ENCODE assay signal across 23 cellular contexts in the genomic region with DNA sequence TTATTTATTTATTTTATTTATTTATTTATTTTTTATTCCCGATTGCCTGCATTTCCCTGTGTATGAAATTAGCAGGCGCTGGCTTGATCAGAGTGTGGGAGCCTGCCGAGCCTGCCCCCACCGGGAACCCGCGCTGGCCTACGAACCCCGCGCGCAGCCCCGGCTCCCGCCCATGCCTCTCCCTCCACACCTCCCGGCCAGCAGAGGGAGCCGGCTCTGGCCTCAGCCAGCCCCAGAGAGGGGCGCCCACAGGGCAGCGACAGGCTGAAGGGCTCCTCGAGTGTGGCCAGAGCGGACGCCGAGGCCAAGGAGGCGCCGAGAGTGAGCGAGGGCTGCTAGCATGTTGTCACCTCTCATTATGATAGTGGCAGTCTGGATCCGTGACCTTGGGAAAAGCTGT.
"Had no signal": no experiment of that assay in that cellular context is flagged by ENCODE, and none has a peak within 500 bp of the region (broad histone marks: within the 10 kb centered on the region; RNA-seq: fewer than 3 reads in every experiment).

No MANE protein-coding gene starts in this region.

- H3K27me3 ChIP-seq: adrenal gland, colonic mucosa, esophagus squamous epithelium, upper lobe of right lung had no signal

- H3K4me3 Mint-ChIP-seq: activated naive CD8-positive, alpha-beta T cell; activated T-helper 17 cell treated with anti-CD3 and anti-CD28 coated beads, Interleukin-2, amount 50 U/mL, for 72 hours; effector memory CD8-positive, alpha-beta T cell; natural killer cell treated with Interleukin-12 subunit alpha and Interleukin-12 subunit beta and Interleukin-15 and Interleukin-18, amount 100 ng/mL, for 72 hours; T-helper 2 cell treated with Interferon-gamma antibody and Interleukin-4, amounts not matched to agents 5 μg/mL and 100 μg/mL, for 36 hours had no signal

- ATAC-seq: activated T-helper 17 cell treated with anti-CD3 and anti-CD28 coated beads, Interleukin-2, amount 50 U/mL, for 72 hours; effector memory CD8-positive, alpha-beta T cell; gastroesophageal sphincter; left cardiac atrium; natural killer cell treated with Interleukin-12 subunit alpha and Interleukin-12 subunit beta and Interleukin-15 and Interleukin-18, amount 100 ng/mL, for 72 hours; upper lobe of right lung had no signal

- H3K4me1 ChIP-seq: adrenal gland, colonic mucosa, gastroesophageal sphincter, upper lobe of right lung had no signal

- H3K27ac Mint-ChIP-seq: activated naive CD8-positive, alpha-beta T cell; activated T-helper 17 cell treated with anti-CD3 and anti-CD28 coated beads, Interleukin-2, amount 50 U/mL, for 72 hours; effector memory CD8-positive, alpha-beta T cell; natural killer cell treated with Interleukin-12 subunit alpha and Interleukin-12 subunit beta and Interleukin-15 and Interleukin-18, amount 100 ng/mL, for 72 hours; progenitor cell of endocrine pancreas; T-helper 2 cell treated with Interferon-gamma antibody and Interleukin-4, amounts not matched to agents 5 μg/mL and 100 μg/mL, for 36 hours had no signal

- H3K36me3 ChIP-seq: adrenal gland, colonic mucosa, esophagus squamous epithelium, gastroesophageal sphincter, upper lobe of right lung had no signal

- H3K27me3 Mint-ChIP-seq: activated naive CD8-positive, alpha-beta T cell; activated T-helper 17 cell treated with anti-CD3 and anti-CD28 coated beads, Interleukin-2, amount 50 U/mL, for 72 hours; effector memory CD8-positive, alpha-beta T cell; progenitor cell of endocrine pancreas had no signal

- H3K4me3 ChIP-seq: adrenal gland, colonic mucosa, dorsolateral prefrontal cortex, esophagus squamous epithelium, gastroesophageal sphincter, upper lobe of right lung had no signal

- H3K9me3 Mint-ChIP-seq: activated T-helper 17 cell treated with anti-CD3 and anti-CD28 coated beads, Interleukin-2, amount 50 U/mL, for 72 hours; effector memory CD8-positive, alpha-beta T cell; natural killer cell treated with Interleukin-12 subunit alpha and Interleukin-12 subunit beta and Interleukin-15 and Interleukin-18, amount 100 ng/mL, for 72 hours had no signal

- H3K9me3 ChIP-seq: adrenal gland, colonic mucosa, upper lobe of right lung had no signal

- DNase-seq: activated CD4-positive, alpha-beta T cell treated with anti-CD3 and anti-CD28 coated beads for 1 hour; activated CD4-positive, alpha-beta T cell treated with anti-CD3 and anti-CD28 coated beads, Interleukin-2, amount 50 U/mL, for 1 hour; activated T-cell treated with anti-CD3 and anti-CD28 coated beads, Interleukin-2, amount 50 U/mL, for 1 hour; adrenal gland; central memory CD4-positive, alpha-beta T cell; colonic mucosa; dorsolateral prefrontal cortex; effector memory CD8-positive, alpha-beta T cell; esophagus squamous epithelium; head of caudate nucleus; islet precursor cell; left cardiac atrium; retina; stimulated activated CD4-positive, alpha-beta T cell treated with anti-CD3 and anti-CD28 coated beads, Interleukin-4, amount 100 ng/mL, for 1 hour; stimulated activated naive CD4-positive, alpha-beta T cell treated with Interleukin-2 at 50 U/mL for 16 hours; upper lobe of right lung had no signal

- H3K27ac ChIP-seq: adrenal gland, colonic mucosa, dorsolateral prefrontal cortex, esophagus squamous epithelium, gastroesophageal sphincter, upper lobe of right lung, VCaP had no signal

- H3K4me1 Mint-ChIP-seq: activated T-helper 17 cell treated with anti-CD3 and anti-CD28 coated beads, Interleukin-2, amount 50 U/mL, for 72 hours had no signal

- H3K36me3 Mint-ChIP-seq: activated naive CD8-positive, alpha-beta T cell had no signal
